Comparison of ENCODE assay signal across 23 cellular contexts in genomic region chr15:78098131-78098755, GRCh38. TPM values are rescaled to one million over a fixed set of nuclear protein-coding genes. Genes with fewer than 3 reads are reported as not detected.
A peak's percentile ranks its signal among the peaks of the same experiment; 100 is the strongest.
DNase-seq lines count a peak whose midpoint lies in the region; ATAC-seq, FAIRE-seq and TF ChIP-seq lines count a peak whose summit lies in the region.
"Had no signal": no experiment of that assay in that cellular context is flagged by ENCODE, and none has a peak within 500 bp of the region (broad histone marks: within the 10 kb centered on the region; RNA-seq: fewer than 3 reads in every experiment).

No MANE protein-coding gene starts in this region.

- peak overlapping the region; percentile 0 for H4K8ac ChIP-seq in trophoblast cell (ENCODE audit: low read depth, low read length)

- no peak for TF ChIP-seq RAD21 in HepG2 (CRISPR knock-in tag; IDR thresholded peaks at IDR 0.05)

- no peaks in the 10 kb centered on the region for H4K20me1 ChIP-seq in HepG2 (ENCODE audit: insufficient read depth, low read length)

- H4K91ac ChIP-seq in trophoblast cell (ENCODE audit: low read depth, low read length): peak overlapping the region; percentile 49

- no peak for TF ChIP-seq CTCF in right lobe of liver (IDR thresholded peaks at IDR 0.05)
- no peak for TF ChIP-seq CTCF in HepG2 (CRISPR knock-in tag; IDR thresholded peaks at IDR 0.05)
- TF ChIP-seq CTCF in chondrocyte (IDR thresholded peaks at IDR 0.05): no peak
- TF ChIP-seq CTCF in upper lobe of right lung (IDR thresholded peaks at IDR 0.05): no peak
- TF ChIP-seq CTCF in thyroid gland (IDR thresholded peaks at IDR 0.05): no peak

- TF ChIP-seq POLR2A in right lobe of liver (IDR thresholded peaks at IDR 0.05): no peak
- TF ChIP-seq POLR2A in HepG2 (IDR thresholded peaks at IDR 0.05; ENCODE audit: insufficient read depth in 1 of 2, low read depth in 2 of 2, low read length in 2 of 2): no peak
- no peak for TF ChIP-seq POLR2A in thyroid gland (IDR thresholded peaks at IDR 0.05)

- peaks cover 30% of the 10 kb centered on the region for H3K79me1 ChIP-seq in trophoblast cell (ENCODE audit: low read length)

- FAIRE-seq in HepG2 (lab: Jason Lieb, UNC): no peak
- FAIRE-seq: A549, D721Med, G401.6, GM12892, GM19239, H1 had no signal

- H2BK120ac ChIP-seq in trophoblast cell (ENCODE audit: insufficient read depth, low read length, poor library complexity): no peak overlapping the region

- no peak overlapping the region for H3K27ac Mint-ChIP-seq in chondrocyte (ENCODE audit: unreplicated experiment)
- H3K27ac Mint-ChIP-seq: CD4-positive, alpha-beta memory T cell had no signal

- no peak overlapping the region for H3K18ac ChIP-seq in trophoblast cell (ENCODE audit: low read length)

- H3K9me3 Mint-ChIP-seq in chondrocyte (ENCODE audit: low read depth): no peaks in the 10 kb centered on the region

- H2BK12ac ChIP-seq in trophoblast cell (ENCODE audit: low read length): peak overlapping the region; percentile 0

- intact Hi-C loops in right lobe of liver (cut with DNase I): no loop called here
- intact Hi-C loops in HepG2 (cut with micrococcal nuclease; ENCODE audit: unreplicated experiment): no loop called here
- intact Hi-C loops in upper lobe of right lung (cut with DNase I): no loop called here
- intact Hi-C loops in thyroid gland (cut with DNase I): no loop called here

- H2AFZ ChIP-seq in HepG2 (ENCODE audit: low read length) (no peak overlapping the region), trophoblast cell (ENCODE audit: insufficient read depth, low read length, poor library complexity) (no peak overlapping the region)

- TF ChIP-seq EP300 in HepG2 (IDR thresholded peaks at IDR 0.05; ENCODE audit: low read depth in 2 of 2, low read length in 2 of 2) (no peak), HepG2 (CRISPR knock-in tag; IDR thresholded peaks at IDR 0.05; ENCODE audit: borderline replicate concordance) (no peak)

- peaks cover 2% of the 10 kb centered on the region for H3K36me3 Mint-ChIP-seq in chondrocyte (ENCODE audit: low read depth)
- H3K36me3 Mint-ChIP-seq: CD4-positive, alpha-beta memory T cell had no signal

- H3K4me3 ChIP-seq in right lobe of liver: no peak overlapping the region
- H3K4me3 ChIP-seq in HepG2 (replicated peaks in 1 of 3; ENCODE audit: insufficient read depth in 1 of 3, low read depth in 2 of 3, low read length in 3 of 3): no peak overlapping the region
- H3K4me3 ChIP-seq in trophoblast cell (ENCODE audit: low read depth, low read length): no peak overlapping the region
- H3K4me3 ChIP-seq in upper lobe of right lung: no peak overlapping the region
- no peak overlapping the region for H3K4me3 ChIP-seq in thyroid gland (replicated peaks in 1 of 3)
- H3K4me3 ChIP-seq: A549, HAP-1 had no signal

- ATAC-seq in right lobe of liver: no peak
- no peak for ATAC-seq in HepG2
- ATAC-seq in upper lobe of right lung: no peak
- ATAC-seq: A549 had no signal

- POLR2A ChIA-PET in HepG2 (lab: Yijun Ruan, JAX): no interaction called here

- H3K9me3 ChIP-seq in right lobe of liver (no peaks in the 10 kb centered on the region), HepG2 (ENCODE audit: low read length) (no peaks in the 10 kb centered on the region), trophoblast cell (ENCODE audit: insufficient read depth, low read depth, low read length) (no peaks in the 10 kb centered on the region), upper lobe of right lung (no peaks in the 10 kb centered on the region), thyroid gland (no peaks in the 10 kb centered on the region)
- H3K9me3 ChIP-seq: A549, BE2C, HAP-1 had no signal

- in situ Hi-C loops in HepG2 (cut with HindIII; ENCODE audit: extremely low pct_ligation_motif_present, low pct_unique_long_range_greater_than_20kb): no loop called here

- H3K4me1 ChIP-seq in right lobe of liver: no peaks in the 10 kb centered on the region
- no peaks in the 10 kb centered on the region for H3K4me1 ChIP-seq in HepG2 (ENCODE audit: insufficient read depth, low read length)
- H3K4me1 ChIP-seq in trophoblast cell (ENCODE audit: control insufficient read depth in 1 of 2, insufficient read depth in 2 of 2, low read length in 2 of 2): peaks cover 26 to 27% of the 10 kb centered on the region in 2 experiments
- peaks cover 9% of the 10 kb centered on the region for H3K4me1 ChIP-seq in upper lobe of right lung
- no peaks in the 10 kb centered on the region for H3K4me1 ChIP-seq in thyroid gland
- H3K4me1 ChIP-seq: A549, BE2C, HAP-1 had no signal

- no peak overlapping the region for H2AK5ac ChIP-seq in trophoblast cell (ENCODE audit: low read length)

- no peak overlapping the region for H4K12ac ChIP-seq in trophoblast cell (ENCODE audit: low read depth, low read length)

- H3K23ac ChIP-seq in trophoblast cell (ENCODE audit: low read length): no peak overlapping the region

- peak; percentile 8 to 42 (median 34) for DNase-seq in right lobe of liver
- no peak for DNase-seq in HepG2 (ENCODE audit: low spot score)
- DNase-seq in chondrocyte (ENCODE audit: low spot score): peak; percentile 75
- peak; percentile 43 to 68 for DNase-seq in trophoblast cell
- peak; percentile 51 for DNase-seq in upper lobe of right lung
- no peak for DNase-seq in thyroid gland
- no peak for DNase-seq in NCI-H1694 treated with DMSO at 0.1 percent for 48 hours (lab: John Stamatoyannopoulos, UW)
- no peak for DNase-seq in foreskin melanocyte
- DNase-seq: BE2C; CD4-positive, alpha-beta memory T cell; DMS153; DMS79 treated with DMSO at 0.1 percent for 48 hours; EL had no signal

- H3K27ac ChIP-seq in right lobe of liver (no peak overlapping the region), HepG2 (ENCODE audit: extremely low read length, insufficient read depth, low read length) (no peak overlapping the region), trophoblast cell (ENCODE audit: low read depth, low read length) (no peak overlapping the region), upper lobe of right lung (no peak overlapping the region), thyroid gland (no peak overlapping the region)
- H3K27ac ChIP-seq: A549, C4-2B had no signal

- peaks cover 15% of the 10 kb centered on the region for H3K4me1 Mint-ChIP-seq in chondrocyte (ENCODE audit: low read depth)

- H3K14ac ChIP-seq in trophoblast cell (ENCODE audit: low read length): peak overlapping the region; percentile 0

- H3K4me2 ChIP-seq in HepG2 (ENCODE audit: low read depth, low read length) (no peak overlapping the region), trophoblast cell (ENCODE audit: low read length) (no peak overlapping the region)
- H3K4me2 ChIP-seq: A549 had no signal

- H3K4ac ChIP-seq in trophoblast cell (ENCODE audit: low read depth, low read length): no peak overlapping the region

- H3K9ac ChIP-seq in HepG2 (ENCODE audit: insufficient read depth, low read depth, low read length) (no peak overlapping the region), trophoblast cell (ENCODE audit: low read length) (no peak overlapping the region)

- H3K27me3 ChIP-seq in right lobe of liver (no peaks in the 10 kb centered on the region), HepG2 (ENCODE audit: control insufficient read depth in 1 of 2, insufficient read depth in 2 of 2, low read length in 2 of 2) (no peaks in the 10 kb centered on the region; a peak in 1 of 5 replicates), trophoblast cell (ENCODE audit: insufficient read depth, low read length) (no peaks in the 10 kb centered on the region), upper lobe of right lung (no peaks in the 10 kb centered on the region), thyroid gland (no peaks in the 10 kb centered on the region)
- H3K27me3 ChIP-seq: BE2C had no signal

- no peaks in the 10 kb centered on the region for H3K79me2 ChIP-seq in HepG2 (ENCODE audit: insufficient read depth, low read length)
- H3K79me2 ChIP-seq in trophoblast cell (ENCODE audit: control insufficient read depth, insufficient read depth, low read length, poor library complexity): peaks cover 7% of the 10 kb centered on the region

- no TSS peak for BruUV-seq in HepG2 (replicated peaks; lab: Mats Ljungman, UMichigan)

- no peaks in the 10 kb centered on the region for H3K27me3 Mint-ChIP-seq in chondrocyte (ENCODE audit: low read depth)
- H3K27me3 Mint-ChIP-seq: CD4-positive, alpha-beta memory T cell had no signal

- H3K4me3 Mint-ChIP-seq in chondrocyte (ENCODE audit: unreplicated experiment): no peak overlapping the region
- H3K4me3 Mint-ChIP-seq: CD4-positive, alpha-beta memory T cell had no signal

- 80% methylated on average over 1 of the region's 11 CpGs for WGBS in right lobe of liver (ENCODE audit: insufficient coverage, low coverage, low lambda C conversion rate, missing lambda C conversion rate)
- 35% methylated on average over 8 of the region's 11 CpGs for WGBS in HepG2 (ENCODE audit: low lambda C conversion rate)
- WGBS in trophoblast cell (ENCODE audit: extremely low coverage, insufficient coverage, insufficient read length): no CpG with 5 or more reads among the region's 11 CpGs
- 93 to 97% methylated on average over 3 to 11 of the region's 11 CpGs for WGBS in thyroid gland, 2 donors

- no peaks in the 10 kb centered on the region for H3K36me3 ChIP-seq in right lobe of liver
- no peaks in the 10 kb centered on the region for H3K36me3 ChIP-seq in HepG2 (replicated peaks in 1 of 2; ENCODE audit: control insufficient read depth in 1 of 2, insufficient read depth in 2 of 2, low read length in 2 of 2)
- H3K36me3 ChIP-seq in trophoblast cell (ENCODE audit: control insufficient read depth in 1 of 2, insufficient read depth in 2 of 2, low read length in 2 of 2): no peaks in the 10 kb centered on the region
- H3K36me3 ChIP-seq in upper lobe of right lung: no peaks in the 10 kb centered on the region
- H3K36me3 ChIP-seq in thyroid gland: no peaks in the 10 kb centered on the region
- H3K36me3 ChIP-seq: BE2C, HAP-1 had no signal

- peak overlapping the region; percentile 26 for H2BK5ac ChIP-seq in trophoblast cell (ENCODE audit: low read depth, low read length, poor library complexity)

- CTCF ChIA-PET in HepG2 (lab: Yijun Ruan, JAX; ENCODE audit: low intra/inter-chr PET ratio, low total read pairs): no interaction called here

RNA-seq across cellular contexts. Expression of gene SH2D7, which starts 5.9 kb away (rescaled TPM):
- not detected for total RNA-seq in right lobe of liver
- total RNA-seq in HepG2 (2016; rRNA removed; fragmentation: Illumina TruSeq; extraction: Trizol): not detected in 2 replicates
- total RNA-seq in HepG2 (2016; cell fraction: cytosol; rRNA removed; fragmentation: Illumina TruSeq; extraction: Trizol; ENCODE audit: low read depth): not detected in 2 replicates
- total RNA-seq in HepG2 (2016; cell fraction: insoluble cytoplasmic fraction; rRNA removed; fragmentation: Illumina TruSeq; extraction: Trizol): not detected in 2 replicates
- total RNA-seq in HepG2 (2016; cell fraction: membrane; rRNA removed; fragmentation: Illumina TruSeq; extraction: Trizol): not detected in 2 replicates
- not detected in 2 replicates for total RNA-seq in HepG2 (2016; cell fraction: nucleus; rRNA removed; fragmentation: Illumina TruSeq; extraction: Trizol)
- polyA plus RNA-seq in HepG2 (2011; rRNA removed): not detected in 2 replicates
- polyA plus RNA-seq in HepG2 (2011; cell fraction: cytosol; rRNA removed): not detected in 2 replicates
- not detected in 2 replicates for polyA plus RNA-seq in HepG2 (2011; cell fraction: nucleus; rRNA removed)
- polyA plus RNA-seq in HepG2 (2012): 0.05 TPM in 1 of 2 replicates, not detected in the other
- polyA plus RNA-seq in HepG2 (2016; cell fraction: cytosol; fragmentation: Illumina TruSeq; extraction: Trizol; ENCODE audit: low read depth): not detected in 2 replicates
- not detected in 2 replicates for polyA plus RNA-seq in HepG2 (2016; cell fraction: insoluble cytoplasmic fraction; fragmentation: Illumina TruSeq; extraction: Trizol; ENCODE audit: low read depth)
- polyA plus RNA-seq in HepG2 (2016; cell fraction: membrane; fragmentation: Illumina TruSeq; extraction: Trizol; ENCODE audit: low read depth): not detected in 2 replicates
- polyA plus RNA-seq in HepG2 (2016; cell fraction: nucleus; fragmentation: Illumina TruSeq; extraction: Trizol; ENCODE audit: insufficient read depth, low read depth): not detected in 2 replicates
- polyA minus RNA-seq in HepG2 (2011; rRNA and poly(A)+ RNA removed; ENCODE audit: low replicate concordance): not detected in 2 replicates
- polyA minus RNA-seq in HepG2 (2011; cell fraction: cytosol; rRNA and poly(A)+ RNA removed): not detected in 2 replicates
- polyA minus RNA-seq in HepG2 (2011; cell fraction: nucleus; rRNA and poly(A)+ RNA removed): not detected in 2 replicates
- total RNA-seq in chondrocyte: not detected in 3 replicates
- polyA plus RNA-seq in trophoblast cell (2013): 0.14 and 0.19 TPM in 2 replicates
- total RNA-seq in upper lobe of right lung: not detected
- total RNA-seq in thyroid gland: not detected
- total RNA-seq: CD4-positive, alpha-beta memory T cell; H1; HT1080 had no signal
- polyA plus RNA-seq: A549; AG04450; CD4-positive, alpha-beta memory T cell; H1 had no signal

RNA-seq across cellular contexts. Expression of gene TBC1D2B, which starts 20.7 kb away (rescaled TPM):
- total RNA-seq in right lobe of liver: 10 to 100 TPM; 23.7 to 81.4 (median 29.6) TPM
- 7.9 and 10.1 TPM in 2 replicates for total RNA-seq in HepG2 (2016; rRNA removed; fragmentation: Illumina TruSeq; extraction: Trizol)
- 4.1 and 5.1 TPM in 2 replicates for total RNA-seq in HepG2 (2016; cell fraction: cytosol; rRNA removed; fragmentation: Illumina TruSeq; extraction: Trizol; ENCODE audit: low read depth)
- 7.4 and 10.4 TPM in 2 replicates for total RNA-seq in HepG2 (2016; cell fraction: insoluble cytoplasmic fraction; rRNA removed; fragmentation: Illumina TruSeq; extraction: Trizol)
- total RNA-seq in HepG2 (2016; cell fraction: membrane; rRNA removed; fragmentation: Illumina TruSeq; extraction: Trizol): 4.5 and 5.3 TPM in 2 replicates
- 12.1 and 12.6 TPM in 2 replicates for total RNA-seq in HepG2 (2016; cell fraction: nucleus; rRNA removed; fragmentation: Illumina TruSeq; extraction: Trizol)
- polyA plus RNA-seq in HepG2 (2011; rRNA removed): 14.4 and 18.8 TPM in 2 replicates
- polyA plus RNA-seq in HepG2 (2011; cell fraction: cytosol; rRNA removed): 8.9 and 11.2 TPM in 2 replicates
- polyA plus RNA-seq in HepG2 (2011; cell fraction: nucleus; rRNA removed): 36.0 and 41.0 TPM in 2 replicates
- 7.6 and 13.3 TPM in 2 replicates for polyA plus RNA-seq in HepG2 (2012)
- polyA plus RNA-seq in HepG2 (2016; cell fraction: cytosol; fragmentation: Illumina TruSeq; extraction: Trizol; ENCODE audit: low read depth): 0.70 and 0.78 TPM in 2 replicates
- 5.9 and 9.0 TPM in 2 replicates for polyA plus RNA-seq in HepG2 (2016; cell fraction: insoluble cytoplasmic fraction; fragmentation: Illumina TruSeq; extraction: Trizol; ENCODE audit: low read depth)
- polyA plus RNA-seq in HepG2 (2016; cell fraction: membrane; fragmentation: Illumina TruSeq; extraction: Trizol; ENCODE audit: low read depth): 1.7 and 1.9 TPM in 2 replicates
- 16.5 and 18.2 TPM in 2 replicates for polyA plus RNA-seq in HepG2 (2016; cell fraction: nucleus; fragmentation: Illumina TruSeq; extraction: Trizol; ENCODE audit: insufficient read depth, low read depth)
- 27.1 and 31.4 TPM in 2 replicates for polyA minus RNA-seq in HepG2 (2011; rRNA and poly(A)+ RNA removed; ENCODE audit: low replicate concordance)
- polyA minus RNA-seq in HepG2 (2011; cell fraction: cytosol; rRNA and poly(A)+ RNA removed): 8.7 and 10.4 TPM in 2 replicates
- 28.2 and 32.3 TPM in 2 replicates for polyA minus RNA-seq in HepG2 (2011; cell fraction: nucleus; rRNA and poly(A)+ RNA removed)
- total RNA-seq in chondrocyte: 44.3 to 64.2 TPM (median 58.1 TPM) in 3 replicates
- polyA plus RNA-seq in trophoblast cell (2013): 16.7 and 16.9 TPM in 2 replicates
- total RNA-seq in upper lobe of right lung: 88.7 TPM
- total RNA-seq in thyroid gland: 10 to 100 TPM; 32.8 to 54.0 (median 40.1) TPM

RNA-seq across cellular contexts. Expression of gene CIB2, which starts 33.0 kb away (rescaled TPM):
- total RNA-seq in right lobe of liver: 1 to 10 TPM in 2 of 6 experiments, under 1 TPM in 3, not detected in 1; 0.22 to 1.3 (median 0.74) TPM
- total RNA-seq in HepG2 (2016; rRNA removed; fragmentation: Illumina TruSeq; extraction: Trizol): 1.5 and 1.8 TPM in 2 replicates
- 6.0 and 7.3 TPM in 2 replicates for total RNA-seq in HepG2 (2016; cell fraction: cytosol; rRNA removed; fragmentation: Illumina TruSeq; extraction: Trizol; ENCODE audit: low read depth)
- total RNA-seq in HepG2 (2016; cell fraction: insoluble cytoplasmic fraction; rRNA removed; fragmentation: Illumina TruSeq; extraction: Trizol): 1.6 and 2.2 TPM in 2 replicates
- total RNA-seq in HepG2 (2016; cell fraction: membrane; rRNA removed; fragmentation: Illumina TruSeq; extraction: Trizol): 6.9 and 9.0 TPM in 2 replicates
- total RNA-seq in HepG2 (2016; cell fraction: nucleus; rRNA removed; fragmentation: Illumina TruSeq; extraction: Trizol): 0.63 and 0.84 TPM in 2 replicates
- polyA plus RNA-seq in HepG2 (2011; rRNA removed): 1.4 and 4.5 TPM in 2 replicates
- polyA plus RNA-seq in HepG2 (2011; cell fraction: cytosol; rRNA removed): 1.5 and 2.4 TPM in 2 replicates
- polyA plus RNA-seq in HepG2 (2011; cell fraction: nucleus; rRNA removed): 0.19 and 0.87 TPM in 2 replicates
- polyA plus RNA-seq in HepG2 (2012): 2.2 and 3.7 TPM in 2 replicates
- 13.6 and 14.5 TPM in 2 replicates for polyA plus RNA-seq in HepG2 (2016; cell fraction: cytosol; fragmentation: Illumina TruSeq; extraction: Trizol; ENCODE audit: low read depth)
- polyA plus RNA-seq in HepG2 (2016; cell fraction: insoluble cytoplasmic fraction; fragmentation: Illumina TruSeq; extraction: Trizol; ENCODE audit: low read depth): 3.1 and 4.0 TPM in 2 replicates
- polyA plus RNA-seq in HepG2 (2016; cell fraction: membrane; fragmentation: Illumina TruSeq; extraction: Trizol; ENCODE audit: low read depth): 13.2 TPM in 2 replicates
- polyA plus RNA-seq in HepG2 (2016; cell fraction: nucleus; fragmentation: Illumina TruSeq; extraction: Trizol; ENCODE audit: insufficient read depth, low read depth): 2.5 and 2.6 TPM in 2 replicates
- 1.3 and 2.2 TPM in 2 replicates for polyA minus RNA-seq in HepG2 (2011; rRNA and poly(A)+ RNA removed; ENCODE audit: low replicate concordance)
- 1.8 TPM in 1 of 2 replicates, not detected in the other for polyA minus RNA-seq in HepG2 (2011; cell fraction: cytosol; rRNA and poly(A)+ RNA removed)
- 0.77 TPM in 1 of 2 replicates, not detected in the other for polyA minus RNA-seq in HepG2 (2011; cell fraction: nucleus; rRNA and poly(A)+ RNA removed)
- total RNA-seq in chondrocyte: 5.7 to 8.8 TPM (median 8.0 TPM) in 3 replicates
- polyA plus RNA-seq in trophoblast cell (2013): 16.6 and 16.7 TPM in 2 replicates
- total RNA-seq in upper lobe of right lung: 1.9 TPM
- total RNA-seq in thyroid gland: 1 to 10 TPM; 4.1 to 7.5 (median 4.9) TPM

RNA-seq across cellular contexts. Expression of gene IDH3A, which starts 50.9 kb away (rescaled TPM):
- total RNA-seq in right lobe of liver (10 to 100 TPM; 22.0 to 46.5 (median 34.6) TPM), HepG2 (2016; rRNA removed; fragmentation: Illumina TruSeq; extraction: Trizol) (50.7 and 130 TPM in 2 replicates), chondrocyte (42.6 to 50.7 TPM (median 48.7 TPM) in 3 replicates), upper lobe of right lung (71.6 TPM), thyroid gland (100 to 1,000 TPM in 1 of 4 donors, 10 to 100 TPM in 3; 55.1 to 155 (median 83.3) TPM)
- total RNA-seq in HepG2 (2016; cell fraction: cytosol; rRNA removed; fragmentation: Illumina TruSeq; extraction: Trizol; ENCODE audit: low read depth): 6.5 and 9.4 TPM in 2 replicates
- 50.0 and 88.2 TPM in 2 replicates for total RNA-seq in HepG2 (2016; cell fraction: insoluble cytoplasmic fraction; rRNA removed; fragmentation: Illumina TruSeq; extraction: Trizol)
- 14.4 and 16.1 TPM in 2 replicates for total RNA-seq in HepG2 (2016; cell fraction: membrane; rRNA removed; fragmentation: Illumina TruSeq; extraction: Trizol)
- total RNA-seq in HepG2 (2016; cell fraction: nucleus; rRNA removed; fragmentation: Illumina TruSeq; extraction: Trizol): 30.4 and 30.8 TPM in 2 replicates
- 34.2 and 40.7 TPM in 2 replicates for polyA plus RNA-seq in HepG2 (2011; rRNA removed)
- 25.1 and 40.0 TPM in 2 replicates for polyA plus RNA-seq in HepG2 (2011; cell fraction: cytosol; rRNA removed)
- 22.1 and 25.9 TPM in 2 replicates for polyA plus RNA-seq in HepG2 (2011; cell fraction: nucleus; rRNA removed)
- 43.6 and 58.5 TPM in 2 replicates for polyA plus RNA-seq in HepG2 (2012)
- polyA plus RNA-seq in HepG2 (2016; cell fraction: cytosol; fragmentation: Illumina TruSeq; extraction: Trizol; ENCODE audit: low read depth): 5.2 and 7.2 TPM in 2 replicates
- polyA plus RNA-seq in HepG2 (2016; cell fraction: insoluble cytoplasmic fraction; fragmentation: Illumina TruSeq; extraction: Trizol; ENCODE audit: low read depth): 87.0 and 90.5 TPM in 2 replicates
- 13.0 and 13.1 TPM in 2 replicates for polyA plus RNA-seq in HepG2 (2016; cell fraction: membrane; fragmentation: Illumina TruSeq; extraction: Trizol; ENCODE audit: low read depth)
- 42.0 and 56.1 TPM in 2 replicates for polyA plus RNA-seq in HepG2 (2016; cell fraction: nucleus; fragmentation: Illumina TruSeq; extraction: Trizol; ENCODE audit: insufficient read depth, low read depth)
- 25.1 and 123 TPM in 2 replicates for polyA minus RNA-seq in HepG2 (2011; rRNA and poly(A)+ RNA removed; ENCODE audit: low replicate concordance)
- 28.9 and 36.8 TPM in 2 replicates for polyA minus RNA-seq in HepG2 (2011; cell fraction: cytosol; rRNA and poly(A)+ RNA removed)
- 20.3 and 30.1 TPM in 2 replicates for polyA minus RNA-seq in HepG2 (2011; cell fraction: nucleus; rRNA and poly(A)+ RNA removed)
- 27.1 and 28.7 TPM in 2 replicates for polyA plus RNA-seq in trophoblast cell (2013)

Comparison
In these comparisons a context has a peak if more than half of its experiments do, and no peak if none do; other contexts are left out.
1. DNase-seq: peak in right lobe of liver (3 of 3), chondrocyte (single experiment), trophoblast cell (2 of 2) and upper lobe of right lung (single experiment); none in HepG2 (single experiment), thyroid gland (0 of 2), NCI-H1694 treated with DMSO at 0.1 percent for 48 hours (single experiment) and foreskin melanocyte (single experiment).